In the genomic region with DNA sequence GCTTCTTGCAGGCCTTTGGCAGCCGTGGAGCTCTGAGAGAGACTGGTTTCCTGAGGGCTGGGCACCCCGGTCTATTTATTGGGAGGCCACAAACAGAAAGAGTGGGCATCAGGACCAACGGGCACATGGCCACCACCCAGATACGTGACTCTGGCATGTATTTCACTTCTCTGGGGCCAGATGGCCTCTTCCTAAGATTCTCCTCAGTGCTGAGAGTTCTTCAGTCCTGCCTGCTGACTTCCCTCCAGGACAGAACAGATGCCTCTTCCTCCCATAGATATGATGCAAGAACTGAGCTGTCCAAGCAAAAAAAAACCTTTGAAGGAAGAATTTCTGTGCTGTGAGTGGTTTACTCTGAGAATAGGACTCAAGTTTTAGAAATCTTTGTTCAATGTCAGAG, we compare ENCODE assay signal across 11 cellular contexts.
DNase-seq lines count a peak whose midpoint lies in the region; ATAC-seq, FAIRE-seq and TF ChIP-seq lines count a peak whose summit lies in the region.
"Had no signal": no experiment of that assay in that cellular context is flagged by ENCODE, and none has a peak within 500 bp of the region (broad histone marks: within the 10 kb centered on the region; RNA-seq: fewer than 3 reads in every experiment).

No MANE protein-coding gene starts in this region.

- no peak for FAIRE-seq in bronchial epithelial cell (lab: Jason Lieb, UNC)
- no peak for FAIRE-seq in frontal cortex (lab: Jason Lieb, UNC)

- H3K9me3 ChIP-seq in right lobe of liver (no peaks in the 10 kb centered on the region), tibial nerve (no peaks in the 10 kb centered on the region), thyroid gland (no peaks in the 10 kb centered on the region)
- H3K9me3 ChIP-seq: thoracic aorta had no signal

- ATAC-seq in right lobe of liver (peak; percentile 19 to 37 (median 30)), GM21526 (IDR thresholded peaks at IDR 0.05; ENCODE audit: low FRiP score, unreplicated experiment) (no peak)

- no peak for TF ChIP-seq CTCF in AG09309 (IDR thresholded peaks at IDR 0.05; ENCODE audit: control insufficient read depth, insufficient read depth, low read depth, low read length, missing control alignments)
- TF ChIP-seq CTCF in bronchial epithelial cell (IDR thresholded peaks at IDR 0.05; ENCODE audit: insufficient read depth, low read length, severe bottlenecking): no peak
- no peak for TF ChIP-seq CTCF in right lobe of liver (IDR thresholded peaks at IDR 0.05)
- TF ChIP-seq CTCF in tibial nerve (IDR thresholded peaks at IDR 0.05): no peak
- TF ChIP-seq CTCF in thyroid gland (IDR thresholded peaks at IDR 0.05): no peak

- WGBS in right lobe of liver (ENCODE audit: insufficient coverage, low coverage, low lambda C conversion rate, missing lambda C conversion rate): 49% methylated on average over 2 of the region's 4 CpGs
- WGBS in tibial nerve, 2 donors: 23 to 42% methylated on average over 4 of the region's 4 CpGs
- WGBS in thyroid gland, 2 donors: 48 to 65% methylated on average over 3 to 4 of the region's 4 CpGs

- no peak overlapping the region for H3K27ac ChIP-seq in right lobe of liver
- peak overlapping the region in 1 of 4 donors; percentile 14 for H3K27ac ChIP-seq in tibial nerve
- H3K27ac ChIP-seq in thyroid gland: no peak overlapping the region
- H3K27ac ChIP-seq: thoracic aorta had no signal

- H3K36me3 ChIP-seq in bronchial epithelial cell (ENCODE audit: control insufficient read depth, insufficient read depth, low read length) (no peaks in the 10 kb centered on the region), right lobe of liver (no peaks in the 10 kb centered on the region), tibial nerve (no peaks in the 10 kb centered on the region), thyroid gland (no peaks in the 10 kb centered on the region)
- H3K36me3 ChIP-seq: thoracic aorta had no signal

- TF ChIP-seq EP300 in tibial nerve (IDR thresholded peaks at IDR 0.05): no peak

- H3K27me3 ChIP-seq in bronchial epithelial cell (ENCODE audit: control insufficient read depth, insufficient read depth, low read length) (no peaks in the 10 kb centered on the region), right lobe of liver (no peaks in the 10 kb centered on the region), tibial nerve (no peaks in the 10 kb centered on the region), thyroid gland (no peaks in the 10 kb centered on the region)

- H3K4me1 ChIP-seq in right lobe of liver: peaks cover 0 to 6% (median 2%) of the 10 kb centered on the region in 4 donors
- peaks cover 0 to 34% (median 10%) of the 10 kb centered on the region in 4 donors for H3K4me1 ChIP-seq in tibial nerve
- H3K4me1 ChIP-seq in thyroid gland: peaks cover 0 to 20% of the 10 kb centered on the region in 2 donors

- DNase-seq in AG09309 (ENCODE audit: low read depth): peak; percentile 68
- DNase-seq in M059J (ENCODE audit: low read depth): peak; percentile 23
- DNase-seq in bronchial epithelial cell (ENCODE audit: low read depth): peak; percentile 83
- DNase-seq in right lobe of liver: no peak
- DNase-seq in tibial nerve (ENCODE audit: low spot score in 2 of 2): no peak
- no peak for DNase-seq in thyroid gland
- DNase-seq in frontal cortex (ENCODE audit: low spot score in 2 of 2): no peak
- DNase-seq: activated CD4-positive, CD25-positive, alpha-beta regulatory T cell; immature natural killer cell had no signal

- TF ChIP-seq POLR2A in right lobe of liver (IDR thresholded peaks at IDR 0.05) (no peak), tibial nerve (IDR thresholded peaks at IDR 0.05) (no peak), thyroid gland (IDR thresholded peaks at IDR 0.05) (no peak)

- intact Hi-C loops in right lobe of liver (cut with DNase I): no loop called here
- intact Hi-C loops in thyroid gland (cut with DNase I): no loop called here

- H3K4me3 ChIP-seq in AG09309 (ENCODE audit: control insufficient read depth, low read depth, low read length) (no peak overlapping the region), bronchial epithelial cell (ENCODE audit: low read depth, low read length) (no peak overlapping the region), right lobe of liver (no peak overlapping the region), tibial nerve (no peak overlapping the region), thyroid gland (replicated peaks in 1 of 3) (no peak overlapping the region)
- H3K4me3 ChIP-seq: thoracic aorta had no signal

Comparison
In these comparisons a context has a peak if more than half of its experiments do, and no peak if none do; other contexts are left out.
1. DNase-seq: peak in AG09309 (single experiment), M059J (single experiment) and bronchial epithelial cell (single experiment); none in right lobe of liver (0 of 3), tibial nerve (0 of 2), thyroid gland (0 of 2) and frontal cortex (0 of 2).